8 cellular contexts compared by ENCODE assay signal in the genomic region with DNA sequence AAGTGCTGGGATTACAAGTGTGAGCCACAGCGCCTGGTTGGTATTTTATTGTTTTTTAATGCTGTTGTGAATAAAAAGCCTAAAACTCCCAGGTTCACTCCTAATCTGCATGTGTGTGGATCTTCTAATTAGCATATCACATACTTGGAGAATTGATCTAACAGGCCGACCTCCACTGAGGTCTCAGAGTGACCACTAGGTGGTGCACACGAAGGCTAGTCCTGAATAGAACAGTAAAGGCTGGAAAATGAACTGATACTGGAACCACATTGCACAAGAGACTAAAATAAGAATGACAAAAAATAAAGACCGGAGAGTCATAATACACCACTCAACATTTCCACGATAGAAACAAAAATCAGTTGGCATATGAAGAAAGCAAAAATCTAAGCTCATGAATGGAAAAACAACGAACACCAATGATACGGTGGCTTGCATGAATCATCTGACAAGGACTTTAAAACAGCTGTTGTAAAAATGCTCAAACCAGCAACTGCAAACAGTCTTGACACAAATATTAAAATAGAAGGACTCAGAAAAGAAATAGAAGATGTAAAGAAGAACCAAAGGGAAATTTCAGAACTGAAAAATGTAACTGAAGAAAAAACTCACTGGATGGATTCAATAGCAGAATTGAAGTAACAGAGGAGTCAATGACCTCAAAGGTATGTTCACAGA. TPM values are rescaled to one million over a fixed set of nuclear protein-coding genes. Genes with fewer than 3 reads are reported as not detected.
DNase-seq lines count a peak whose midpoint lies in the region; ATAC-seq and TF ChIP-seq lines count a peak whose summit lies in the region.

No MANE protein-coding gene starts in this region.

- CTCF ChIA-PET in activated CD4-positive, alpha-beta T cell treated with anti-CD3 and anti-CD28 coated beads for 36 hours (lab: Charles Lee): interaction anchor here (0.9 to 1.2 kb wide), 5 partner anchors 16 to 51 kb away, joined by 3 to 9 read pairs (median 5); no protein-coding TSS in a partner anchor

- TF ChIP-seq POLR2A in right lobe of liver (IDR thresholded peaks at IDR 0.05): no peak

- intact Hi-C loops in activated CD4-positive, alpha-beta T cell treated with anti-CD3 and anti-CD28 coated beads for 36 hours (cut with DNase I, micrococcal nuclease): loop anchor here in 1 of 2 experiments (5.0 kb wide), 1 partner anchor 553 kb away; a partner anchor contains a TSS
- intact Hi-C loops in right lobe of liver (cut with DNase I): no loop called here

- POLR2A ChIA-PET in activated CD4-positive, alpha-beta T cell treated with anti-CD3 and anti-CD28 coated beads for 36 hours (lab: Charles Lee): interaction anchor here (0.7 to 0.9 kb wide), 2 partner anchors 9 to 44 kb away, joined by 3 read pairs; no protein-coding TSS in a partner anchor

- TF ChIP-seq CTCF in right lobe of liver (IDR thresholded peaks at IDR 0.05): peak; percentile 70 to 73 (median 72)

- peaks cover 0 to 12% of the 10 kb centered on the region in 2 donors for H3K27me3 ChIP-seq in right lobe of liver

- peak; percentile 13 for ATAC-seq in activated CD4-positive, alpha-beta T cell treated with anti-CD3 and anti-CD28 coated beads for 36 hours
- ATAC-seq in activated naive CD8-positive, alpha-beta T cell treated with anti-CD3 and anti-CD28 coated beads, Interleukin-2, amount 50 U/mL, for 24 hours: peak; percentile 31
- ATAC-seq in right lobe of liver (peak; percentile 78 to 86 (median 82)), HG03135 (IDR thresholded peaks at IDR 0.05; ENCODE audit: unreplicated experiment) (no peak), HG03108 (IDR thresholded peaks at IDR 0.05; ENCODE audit: unreplicated experiment) (no peak)

- H3K9me3 Mint-ChIP-seq in activated CD4-positive, alpha-beta T cell treated with anti-CD3 and anti-CD28 coated beads for 36 hours (ENCODE audit: low read depth): peaks cover 21% of the 10 kb centered on the region
- peaks cover 27% of the 10 kb centered on the region for H3K9me3 Mint-ChIP-seq in activated naive CD8-positive, alpha-beta T cell treated with anti-CD3 and anti-CD28 coated beads, Interleukin-2, amount 50 U/mL, for 24 hours

- peaks cover 44% of the 10 kb centered on the region for H3K36me3 Mint-ChIP-seq in activated CD4-positive, alpha-beta T cell treated with anti-CD3 and anti-CD28 coated beads for 36 hours (ENCODE audit: low read depth)
- H3K36me3 Mint-ChIP-seq in activated naive CD8-positive, alpha-beta T cell treated with anti-CD3 and anti-CD28 coated beads, Interleukin-2, amount 50 U/mL, for 24 hours (ENCODE audit: low read depth): peaks cover 48% of the 10 kb centered on the region

- no peaks in the 10 kb centered on the region for H3K9me3 ChIP-seq in right lobe of liver

- H3K27me3 Mint-ChIP-seq in activated CD4-positive, alpha-beta T cell treated with anti-CD3 and anti-CD28 coated beads for 36 hours: peaks cover 7% of the 10 kb centered on the region
- peaks cover 5% of the 10 kb centered on the region for H3K27me3 Mint-ChIP-seq in activated naive CD8-positive, alpha-beta T cell treated with anti-CD3 and anti-CD28 coated beads, Interleukin-2, amount 50 U/mL, for 24 hours

- H3K36me3 ChIP-seq in right lobe of liver: no peaks in the 10 kb centered on the region

- H3K4me3 ChIP-seq in right lobe of liver: no peak overlapping the region

- H3K4me1 Mint-ChIP-seq in activated CD4-positive, alpha-beta T cell treated with anti-CD3 and anti-CD28 coated beads for 36 hours: peaks cover 46% of the 10 kb centered on the region
- H3K4me1 Mint-ChIP-seq in activated naive CD8-positive, alpha-beta T cell treated with anti-CD3 and anti-CD28 coated beads, Interleukin-2, amount 50 U/mL, for 24 hours: peaks cover 56% of the 10 kb centered on the region

- H3K4me3 Mint-ChIP-seq in activated CD4-positive, alpha-beta T cell treated with anti-CD3 and anti-CD28 coated beads for 36 hours: peak overlapping the region; percentile 15
- H3K4me3 Mint-ChIP-seq in activated naive CD8-positive, alpha-beta T cell treated with anti-CD3 and anti-CD28 coated beads, Interleukin-2, amount 50 U/mL, for 24 hours: peak overlapping the region; percentile 6

- H3K27ac Mint-ChIP-seq in activated CD4-positive, alpha-beta T cell treated with anti-CD3 and anti-CD28 coated beads for 36 hours: peak overlapping the region; percentile 83
- H3K27ac Mint-ChIP-seq in activated naive CD8-positive, alpha-beta T cell treated with anti-CD3 and anti-CD28 coated beads, Interleukin-2, amount 50 U/mL, for 24 hours: peak overlapping the region; percentile 76

- 38% methylated on average over 7 of the region's 7 CpGs for WGBS in right lobe of liver (ENCODE audit: insufficient coverage, low coverage, low lambda C conversion rate, missing lambda C conversion rate)

- peaks cover 0 to 7% (median 0%) of the 10 kb centered on the region in 4 donors for H3K4me1 ChIP-seq in right lobe of liver

- no peak overlapping the region for H3K27ac ChIP-seq in right lobe of liver

- peak; percentile 69 for DNase-seq in activated CD4-positive, alpha-beta T cell treated with anti-CD3 and anti-CD28 coated beads for 36 hours
- DNase-seq in activated CD4-positive, alpha-beta T cell treated with anti-CD3 and anti-CD28 coated beads for 4 hours: no peak
- DNase-seq in NCI-H1694 (lab: John Stamatoyannopoulos, UW): peak; percentile 47
- DNase-seq in activated naive CD8-positive, alpha-beta T cell treated with anti-CD3 and anti-CD28 coated beads, Interleukin-2, amount 50 U/mL, for 24 hours: peak; percentile 54
- DNase-seq in right lobe of liver: peak in 1 of 3 donors; percentile 44
- no peak for DNase-seq in amniotic stem cell (lab: John Stamatoyannopoulos, UW)

RNA-seq across cellular contexts. Expression of a gene that starts 19.2 kb away (rescaled TPM):
- total RNA-seq in activated CD4-positive, alpha-beta T cell treated with anti-CD3 and anti-CD28 coated beads for 36 hours: 100 to 1,000 TPM; 127 to 165 TPM
- total RNA-seq in right lobe of liver: 10 to 100 TPM; 26.7 to 64.4 (median 32.8) TPM

RNA-seq across cellular contexts. Expression of a gene that starts 32.8 kb away (rescaled TPM):
- under 1 TPM; 0.16 TPM for total RNA-seq in activated CD4-positive, alpha-beta T cell treated with anti-CD3 and anti-CD28 coated beads for 36 hours
- total RNA-seq in right lobe of liver: not detected

Comparison
In these comparisons a context has a peak if more than half of its experiments do, and no peak if none do; other contexts are left out.
1. DNase-seq: peak in activated CD4-positive, alpha-beta T cell treated with anti-CD3 and anti-CD28 coated beads for 36 hours (single experiment), NCI-H1694 (single experiment) and activated naive CD8-positive, alpha-beta T cell treated with anti-CD3 and anti-CD28 coated beads, Interleukin-2, amount 50 U/mL, for 24 hours (single experiment); none in activated CD4-positive, alpha-beta T cell treated with anti-CD3 and anti-CD28 coated beads for 4 hours (0 of 2) and amniotic stem cell (single experiment).
2. ATAC-seq: peak in activated CD4-positive, alpha-beta T cell treated with anti-CD3 and anti-CD28 coated beads for 36 hours (single experiment), activated naive CD8-positive, alpha-beta T cell treated with anti-CD3 and anti-CD28 coated beads, Interleukin-2, amount 50 U/mL, for 24 hours (single experiment) and right lobe of liver (4 of 4); none in HG03135 (single experiment) and HG03108 (single experiment).